ENCODE assay signal across 12 cellular contexts in genomic region chr14:104805326-104805678, GRCh38. TPM values are rescaled to one million over a fixed set of nuclear protein-coding genes. Genes with fewer than 3 reads are reported as not detected.
DNase-seq lines count a peak whose midpoint lies in the region; ATAC-seq and TF ChIP-seq lines count a peak whose summit lies in the region.
"Had no signal": no experiment of that assay in that cellular context is flagged by ENCODE, and none has a peak within 500 bp of the region (broad histone marks: within the 10 kb centered on the region; RNA-seq: fewer than 3 reads in every experiment).

No MANE protein-coding gene starts in this region.

- no peak overlapping the region for H3K27ac ChIP-seq in transverse colon

- H3K4me1 ChIP-seq in transverse colon, result peaks cover 9 to 17% (median 12%) of the 10 kb centered on the region in 4 donors

- H3K36me3 ChIP-seq in transverse colon, result no peaks in the 10 kb centered on the region

- H3K27me3 Mint-ChIP-seq in HFFc6 (ENCODE audit: insufficient read depth), result peaks cover 3% of the 10 kb centered on the region; the same call in 1 of the 2 replicates

- no peak for TF ChIP-seq POLR2A in transverse colon (IDR thresholded peaks at IDR 0.05)

- intact Hi-C loops in transverse colon (cut with DNase I; ENCODE audit: low total_unique reads), result no loop called here

- peaks cover 12% of the 10 kb centered on the region for H3K4me1 Mint-ChIP-seq in HFFc6 (ENCODE audit: low read depth)

- no peaks in the 10 kb centered on the region for H3K9me3 ChIP-seq in transverse colon

- DNase-seq in AG20443 (ENCODE audit: low spot score), result peak; percentile 83
- peak; percentile 58 for DNase-seq in HFFc6
- peak; percentile 80 for DNase-seq in amniotic epithelial cell (ENCODE audit: low read depth)
- peak; percentile 88 for DNase-seq in kidney tubule cell (ENCODE audit: low spot score)
- no peak for DNase-seq in GM13977 (ENCODE audit: low spot score)
- no peak for DNase-seq in transverse colon
- DNase-seq in NCI-H526 treated with DMSO at 0.1 percent for 48 hours (lab: John Stamatoyannopoulos, UW), result no peak
- DNase-seq: activated naive CD4-positive, alpha-beta T cell treated with Interleukin-2 at 50 U/mL for 16 hours; NCI-H2081 treated with DMSO at 0.1 percent for 48 hours; T-helper 9 cell had no signal

- in situ Hi-C loops in GM13977 (cut with MboI; ENCODE audit: low pct_unique_long_range_greater_than_20kb, low sequenced_read_pairs, unreplicated experiment) (no loop called here), transverse colon (cut with MboI; ENCODE audit: low pct_ligation_motif_present in 1 of 4, low pct_unique_long_range_greater_than_20kb in 1 of 4, low sequenced_read_pairs in 3 of 4) (no loop called here)

- H3K4me3 ChIP-seq in transverse colon, result no peak overlapping the region

- TF ChIP-seq EP300 in transverse colon (IDR thresholded peaks at IDR 0.05; ENCODE audit: low read depth), result no peak

- H3K36me3 Mint-ChIP-seq in HFFc6 (ENCODE audit: low read depth), result no peaks in the 10 kb centered on the region

- TF ChIP-seq CTCF in HFFc6 (IDR thresholded peaks at IDR 0.05), result no peak
- TF ChIP-seq CTCF in GM13977 (IDR thresholded peaks at IDR 0.05; ENCODE audit: extremely low read depth, insufficient read depth, missing control alignments), result no peak
- TF ChIP-seq CTCF in transverse colon (IDR thresholded peaks at IDR 0.05), result no peak

- no peak for ATAC-seq in HG03565 (IDR thresholded peaks at IDR 0.05; ENCODE audit: unreplicated experiment)
- ATAC-seq: esophagus mucosa had no signal

- WGBS in transverse colon (ENCODE audit: low coverage in 1 of 2), 2 donors, result 48% methylated on average over 3 of the region's 3 CpGs; no CpG with 5 or more reads in 1 of the 2 donors

- no peaks in the 10 kb centered on the region for H3K27me3 ChIP-seq in transverse colon

- H3K9me3 Mint-ChIP-seq in HFFc6, result no peaks in the 10 kb centered on the region

- no peak overlapping the region for H3K4me3 Mint-ChIP-seq in HFFc6

- H3K27ac Mint-ChIP-seq in HFFc6, result no peak overlapping the region; the same call in 1 of the 2 replicates

RNA-seq across cellular contexts. Expression of gene ZBTB42, which starts 4.4 kb away (rescaled TPM):
- 1 to 10 TPM; 1.3 to 1.8 (median 1.5) TPM for total RNA-seq in HFFc6 (2021; fragmentation: NEBNext Ultra II Directional; extraction: Animal tissue kit (Norgen Biotek cat#: 25700))
- 10 to 100 TPM in 2 of 4 donors, 1 to 10 TPM in 2; 5.9 to 24.3 (median 11.7) TPM for total RNA-seq in transverse colon

RNA-seq across cellular contexts. Expression of gene AKT1, which starts 9.8 kb away (rescaled TPM):
- total RNA-seq in HFFc6 (2021; fragmentation: NEBNext Ultra II Directional; extraction: Animal tissue kit (Norgen Biotek cat#: 25700)), result 100 to 1,000 TPM; 164 to 191 (median 173) TPM
- 100 to 1,000 TPM in 3 of 4 donors, 10 to 100 TPM in 1; 85.4 to 310 (median 136) TPM for total RNA-seq in transverse colon

RNA-seq across cellular contexts. Expression of gene SIVA1, which starts 52.4 kb away (rescaled TPM):
- 10 to 100 TPM; 78.3 to 95.8 (median 82.5) TPM for total RNA-seq in HFFc6 (2021; fragmentation: NEBNext Ultra II Directional; extraction: Animal tissue kit (Norgen Biotek cat#: 25700))
- 100 to 1,000 TPM; 189 to 397 (median 203) TPM for total RNA-seq in transverse colon

RNA-seq across cellular contexts. Expression of gene CEP170B, which starts 59.8 kb away (rescaled TPM):
- total RNA-seq in HFFc6 (2021; fragmentation: NEBNext Ultra II Directional; extraction: Animal tissue kit (Norgen Biotek cat#: 25700)), result 10 to 100 TPM; 29.9 to 34.9 (median 32.0) TPM
- 100 to 1,000 TPM in 2 of 4 donors, 10 to 100 TPM in 2; 56.0 to 195 (median 109) TPM for total RNA-seq in transverse colon

Comparison
In these comparisons a context has a peak if more than half of its experiments do, and no peak if none do; other contexts are left out.
1. DNase-seq: peak in AG20443 (single experiment), HFFc6 (single experiment), amniotic epithelial cell (single experiment) and kidney tubule cell (single experiment); none in GM13977 (single experiment), transverse colon (single experiment) and NCI-H526 treated with DMSO at 0.1 percent for 48 hours (single experiment).